Comparison of ENCODE assay signal across 19 cellular contexts in the genomic region with DNA sequence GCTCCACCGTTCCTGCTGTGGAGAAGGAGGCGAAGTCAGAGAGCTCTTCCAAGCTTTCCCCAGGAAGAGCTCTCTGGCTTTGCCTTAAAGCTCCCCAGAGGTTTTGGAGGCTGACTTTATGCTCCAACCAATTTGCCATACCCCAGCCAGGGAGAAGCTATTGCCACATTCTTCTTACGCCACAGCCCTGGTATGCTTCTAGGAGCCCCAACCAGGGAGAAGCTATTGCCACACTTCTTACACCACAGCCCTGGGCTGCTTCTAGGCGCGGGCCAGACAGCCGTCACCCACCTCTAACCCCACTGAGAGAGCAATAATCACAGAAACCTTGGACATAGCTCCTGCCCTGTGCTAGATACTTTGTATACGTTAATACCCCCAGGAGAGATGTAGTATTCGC. TPM values are rescaled to one million over a fixed set of nuclear protein-coding genes. Genes with fewer than 3 reads are reported as not detected.
DNase-seq lines count a peak whose midpoint lies in the region; ATAC-seq and TF ChIP-seq lines count a peak whose summit lies in the region.
"Had no signal": no experiment of that assay in that cellular context is flagged by ENCODE, and none has a peak within 500 bp of the region (broad histone marks: within the 10 kb centered on the region; RNA-seq: fewer than 3 reads in every experiment).

No MANE protein-coding gene starts in this region.

- peaks cover 4% of the 10 kb centered on the region for H3K9me3 Mint-ChIP-seq in glutamatergic neuron (ENCODE audit: unreplicated experiment)
- H3K9me3 Mint-ChIP-seq: activated T-helper 1 cell treated with anti-CD3 and anti-CD28 coated beads, Interleukin-12 subunit alpha, Interleukin-12 subunit beta, Interleukin-2, Interleukin-4 antibody, amounts not matched to agents 30 ng/mL and 10 ng/mL and 1 ng/mL, durations not matched to agents 14 hours and 24 hours and 36 hours; central memory CD8-positive, alpha-beta T cell; natural killer cell had no signal

- no peak overlapping the region for H3K27ac Mint-ChIP-seq in glutamatergic neuron (ENCODE audit: unreplicated experiment)
- H3K27ac Mint-ChIP-seq: activated CD4-positive, alpha-beta T cell treated with anti-CD3 and anti-CD28 coated beads for 36 hours; activated T-helper 1 cell treated with anti-CD3 and anti-CD28 coated beads, Interleukin-12 subunit alpha, Interleukin-12 subunit beta, Interleukin-2, Interleukin-4 antibody, amounts not matched to agents 30 ng/mL and 10 ng/mL and 1 ng/mL, durations not matched to agents 14 hours and 24 hours and 36 hours; H9 had no signal

- intact Hi-C loops in left ventricle myocardium superior (cut with micrococcal nuclease) = loop anchor here (5.0 kb wide), 1 partner anchor 125 kb away; no protein-coding TSS in a partner anchor

- DNase-seq in AG08396 (ENCODE audit: low spot score) (peak; percentile 57), HCEC 1CT (peak; percentile 82), SKM-1 treated with dmso at 0.1 percent for 144 hours (lab: John Stamatoyannopoulos, UW; ENCODE audit: unreplicated experiment) (peak; percentile 92), glutamatergic neuron (no peak), left ventricle myocardium superior (no peak), HPDE6-E6E7 (ENCODE audit: extremely low spot score) (no peak)
- DNase-seq in activated T-cell treated with anti-CD3 and anti-CD28 coated beads, Interleukin-2, amount 50 U/mL, for 48 hours = no peak
- DNase-seq: activated CD4-positive, alpha-beta T cell treated with anti-CD3 and anti-CD28 coated beads for 36 hours; H9; kidney; natural killer cell; NCI-H524; Right ventricle myocardium superior; spleen had no signal

- H3K36me3 Mint-ChIP-seq in glutamatergic neuron (ENCODE audit: unreplicated experiment) = no peaks in the 10 kb centered on the region
- H3K36me3 Mint-ChIP-seq: natural killer cell had no signal

- no peaks in the 10 kb centered on the region for H3K4me1 Mint-ChIP-seq in glutamatergic neuron (ENCODE audit: low read depth, unreplicated experiment)

- no peak for TF ChIP-seq CTCF in glutamatergic neuron (IDR thresholded peaks at IDR 0.05; ENCODE audit: partially characterized antibody, unreplicated experiment)

- ATAC-seq in left ventricle myocardium superior (no peak), GM19467 (IDR thresholded peaks at IDR 0.05; ENCODE audit: unreplicated experiment) (no peak)
- ATAC-seq: activated CD4-positive, alpha-beta T cell treated with anti-CD3 and anti-CD28 coated beads for 36 hours; natural killer cell had no signal

- H3K27me3 Mint-ChIP-seq in glutamatergic neuron (ENCODE audit: unreplicated experiment) = peaks cover 28% of the 10 kb centered on the region

- H3K4me3 Mint-ChIP-seq in glutamatergic neuron (ENCODE audit: unreplicated experiment) = peak overlapping the region; percentile 25

RNA-seq across cellular contexts. Expression of a gene that starts 1.0 kb away (rescaled TPM):
- total RNA-seq in glutamatergic neuron (ENCODE audit: unreplicated experiment) = not detected
- total RNA-seq in left ventricle myocardium superior = not detected
- total RNA-seq: frontal cortex, H9, natural killer cell, urinary bladder had no signal

RNA-seq across cellular contexts. Expression of a gene that starts 14.3 kb away (rescaled TPM):
- total RNA-seq in glutamatergic neuron (ENCODE audit: unreplicated experiment) (not detected), left ventricle myocardium superior (1.1 TPM)
- total RNA-seq: frontal cortex, H9, kidney, natural killer cell, spleen had no signal

RNA-seq across cellular contexts. Expression of a gene that starts 18.3 kb away (rescaled TPM):
- total RNA-seq in glutamatergic neuron (ENCODE audit: unreplicated experiment) = 71.6 TPM
- 41.7 TPM for total RNA-seq in left ventricle myocardium superior

Comparison
In these comparisons a context has a peak if more than half of its experiments do, and no peak if none do; other contexts are left out.
1. DNase-seq: peak in AG08396 (single experiment), HCEC 1CT (single experiment) and SKM-1 treated with dmso at 0.1 percent for 144 hours (single experiment); none in glutamatergic neuron (single experiment), left ventricle myocardium superior (single experiment), activated T-cell treated with anti-CD3 and anti-CD28 coated beads, Interleukin-2, amount 50 U/mL, for 48 hours (0 of 2) and HPDE6-E6E7 (single experiment).